ENCODE assay signal across 9 cellular contexts in genomic region chr2:227480528-227480927, GRCh38. TPM values are rescaled to one million over a fixed set of nuclear protein-coding genes. Genes with fewer than 3 reads are reported as not detected.
DNase-seq lines count a peak whose midpoint lies in the region; ATAC-seq lines count a peak whose summit lies in the region.
"Had no signal": no experiment of that assay in that cellular context is flagged by ENCODE, and none has a peak within 500 bp of the region (broad histone marks: within the 10 kb centered on the region; RNA-seq: fewer than 3 reads in every experiment).

No MANE protein-coding gene starts in this region.

- peak overlapping the region; percentile 1 for H3K9ac ChIP-seq in SK-N-MC (ENCODE audit: insufficient read length)
- peak overlapping the region; percentile 36 for H3K9ac ChIP-seq in skeletal muscle satellite cell (ENCODE audit: low read depth, low read length)

- ATAC-seq in activated CD4-positive, CD25-positive, alpha-beta regulatory T cell treated with anti-CD3 and anti-CD28 coated beads, Interleukin-2, amount 50 U/mL, for 24 hours, result peak; percentile 50 to 62
- ATAC-seq in HG02588 (IDR thresholded peaks at IDR 0.05; ENCODE audit: unreplicated experiment), result peak; percentile 58
- no peak for ATAC-seq in activated CD8-positive, alpha-beta memory T cell treated with anti-CD3 and anti-CD28 coated beads, Interleukin-2, amount 10 ng/mL, durations not matched to agents 7 days and 5 days

- H3K36me3 ChIP-seq in SK-N-MC (ENCODE audit: insufficient read depth, low read length), result no peaks in the 10 kb centered on the region; the same call in 1 of the 2 replicates
- H3K36me3 ChIP-seq in skeletal muscle satellite cell (ENCODE audit: insufficient read depth, low read length), result no peaks in the 10 kb centered on the region
- H3K36me3 ChIP-seq: left ventricle myocardium inferior had no signal

- no peaks in the 10 kb centered on the region for H3K27me3 Mint-ChIP-seq in activated CD8-positive, alpha-beta memory T cell treated with anti-CD3 and anti-CD28 coated beads, Interleukin-2, amount 10 ng/mL, durations not matched to agents 7 days and 5 days

- no peaks in the 10 kb centered on the region for H3K9me3 ChIP-seq in SK-N-MC (ENCODE audit: low read depth, low read length)
- no peaks in the 10 kb centered on the region for H3K9me3 ChIP-seq in skeletal muscle satellite cell (replicated peaks; ENCODE audit: low read length)

- CTCF ChIA-PET in activated CD8-positive, alpha-beta memory T cell treated with anti-CD3 and anti-CD28 coated beads, Interleukin-2, amount 10 ng/mL, durations not matched to agents 7 days and 5 days (lab: Charles Lee), result interaction anchor here (0.8 to 1.7 kb wide), 8 partner anchors 9 to 286 kb away, joined by 3 to 7 read pairs (median 3); partner anchors contain the start of gene AGFG1

- H3K4me3 ChIP-seq in SK-N-MC, result no peak overlapping the region
- no peak overlapping the region for H3K4me3 ChIP-seq in skeletal muscle satellite cell (ENCODE audit: low read length)
- H3K4me3 ChIP-seq: left ventricle myocardium inferior had no signal

- no peak overlapping the region for H3K27ac Mint-ChIP-seq in activated CD8-positive, alpha-beta memory T cell treated with anti-CD3 and anti-CD28 coated beads, Interleukin-2, amount 10 ng/mL, durations not matched to agents 7 days and 5 days

- DNase-seq in activated CD4-positive, CD25-positive, alpha-beta regulatory T cell (lab: John Stamatoyannopoulos, UW), result no peak
- DNase-seq in SK-N-MC (ENCODE audit: low read depth, low spot score) (no peak), NCI-H748 (lab: John Stamatoyannopoulos, UW; ENCODE audit: unreplicated experiment) (no peak), COLO829 (ENCODE audit: low spot score) (no peak)
- DNase-seq in activated CD8-positive, alpha-beta memory T cell treated with anti-CD3 and anti-CD28 coated beads, Interleukin-2, amount 10 ng/mL, durations not matched to agents 7 days and 5 days, result no peak
- DNase-seq: left ventricle myocardium inferior had no signal

- peaks cover 43% of the 10 kb centered on the region for H3K4me1 Mint-ChIP-seq in activated CD8-positive, alpha-beta memory T cell treated with anti-CD3 and anti-CD28 coated beads, Interleukin-2, amount 10 ng/mL, durations not matched to agents 7 days and 5 days

- no peak overlapping the region for H3K4me3 Mint-ChIP-seq in activated CD8-positive, alpha-beta memory T cell treated with anti-CD3 and anti-CD28 coated beads, Interleukin-2, amount 10 ng/mL, durations not matched to agents 7 days and 5 days

- peaks cover under 1% of the 10 kb centered on the region for H3K9me3 Mint-ChIP-seq in activated CD8-positive, alpha-beta memory T cell treated with anti-CD3 and anti-CD28 coated beads, Interleukin-2, amount 10 ng/mL, durations not matched to agents 7 days and 5 days (ENCODE audit: low read depth)

- no peaks in the 10 kb centered on the region for H3K27me3 ChIP-seq in skeletal muscle satellite cell (ENCODE audit: control insufficient read depth, insufficient read depth, low read length)

- H3K4me1 ChIP-seq in skeletal muscle satellite cell (ENCODE audit: control insufficient read depth, insufficient read depth, low read length), result peaks cover 32% of the 10 kb centered on the region

- no peak overlapping the region for H3K4me2 ChIP-seq in skeletal muscle satellite cell (ENCODE audit: low read length)

- H3K27ac ChIP-seq in SK-N-MC, result 0 out of 2 replicates have a peak overlapping the region, but pooled peaks have one; percentile 9
- H3K27ac ChIP-seq: left ventricle myocardium inferior had no signal

- H3K36me3 Mint-ChIP-seq in activated CD8-positive, alpha-beta memory T cell treated with anti-CD3 and anti-CD28 coated beads, Interleukin-2, amount 10 ng/mL, durations not matched to agents 7 days and 5 days, result peaks cover 8% of the 10 kb centered on the region

RNA-seq across cellular contexts. Expression of gene AGFG1, which starts 8.6 kb away (rescaled TPM):
- total RNA-seq in skeletal muscle satellite cell (2012; rRNA removed), result 58.8 and 82.3 TPM in 2 replicates
- 10 to 100 TPM; 56.4 to 94.9 TPM for total RNA-seq in activated CD8-positive, alpha-beta memory T cell treated with anti-CD3 and anti-CD28 coated beads, Interleukin-2, amount 10 ng/mL, durations not matched to agents 7 days and 5 days
